ENCODE assay signal across 29 cellular contexts in genomic region chr17:48030531-48030930, GRCh38. TPM values are rescaled to one million over a fixed set of nuclear protein-coding genes. Genes with fewer than 3 reads are reported as not detected.
DNase-seq lines count a peak whose midpoint lies in the region; ATAC-seq, FAIRE-seq and TF ChIP-seq lines count a peak whose summit lies in the region.
"Had no signal": no experiment of that assay in that cellular context is flagged by ENCODE, and none has a peak within 500 bp of the region (broad histone marks: within the 10 kb centered on the region; RNA-seq: fewer than 3 reads in every experiment).

No MANE protein-coding gene starts in this region.

- H3K4me3 ChIP-seq in AG10803 (ENCODE audit: low read length) (no peak overlapping the region), endothelial cell of umbilical vein (replicated peaks in 1 of 3; ENCODE audit: insufficient read depth in 1 of 3, low read depth in 1 of 3, low read length in 3 of 3) (no peak overlapping the region), muscle layer of colon (ENCODE audit: low read depth in 1 of 2, low read length in 2 of 2) (no peak overlapping the region)
- H3K4me3 ChIP-seq: BLaER1 treated with 17β-estradiol and CSF1 and Interleukin-3, amounts not matched to agents 10 nM and 100 nM; coronary artery; neural progenitor cell; tibial nerve had no signal

- H3K4me2 ChIP-seq in endothelial cell of umbilical vein (ENCODE audit: insufficient read depth, low read length): no peak overlapping the region
- H3K4me2 ChIP-seq: BLaER1 treated with 17β-estradiol and CSF1 and Interleukin-3, amounts not matched to agents 10 nM and 100 nM; neural progenitor cell had no signal

- BruUV-seq in endothelial cell of umbilical vein (replicated peaks; lab: Mats Ljungman, UMichigan): no TSS peak

- dilution Hi-C loops in endothelial cell of umbilical vein (cut with MboI; ENCODE audit: extremely low pct_ligation_motif_present, low sequenced_read_pairs): no loop called here

- peak; percentile 56 for DNase-seq in AG10803 (ENCODE audit: low read depth)
- no peak for DNase-seq in RWPE1 (ENCODE audit: low spot score)
- DNase-seq in endothelial cell of umbilical vein (ENCODE audit: low read depth, low spot score): no peak
- no peak for DNase-seq in retina
- DNase-seq in activated CD4-positive, alpha-beta T cell treated with anti-CD3 and anti-CD28 coated beads, Interleukin-2, amount 50 U/mL, for 48 hours: no peak
- no peak for DNase-seq in activated T-cell treated with anti-CD3 and anti-CD28 coated beads, Interleukin-2, amount 50 U/mL, for 48 hours
- DNase-seq: activated CD4-positive, alpha-beta T cell treated with anti-CD3 and anti-CD28 coated beads, Interleukin-2, amount 50 U/mL, for 4 hours; activated naive CD4-positive, alpha-beta T cell treated with Interleukin-2 at 50 U/mL for 16 hours; activated T-cell treated with anti-CD3 and anti-CD28 coated beads, Interleukin-2, amount 50 U/mL, for 72 hours; DMS153; effector memory CD4-positive, alpha-beta T cell; foreskin keratinocyte; H9; KG1; NCI-H1417; NCI-H2029; NCI-H524; stimulated activated CD4-positive, alpha-beta T cell treated with anti-CD3 and anti-CD28 coated beads, Interleukin-4, amount 100 ng/mL, for 24 hours had no signal

- H3K9me3 ChIP-seq in endothelial cell of umbilical vein (replicated peaks; ENCODE audit: control insufficient read depth, insufficient read depth, low read length) (no peaks in the 10 kb centered on the region), muscle layer of colon (ENCODE audit: low read length) (no peaks in the 10 kb centered on the region)
- H3K9me3 ChIP-seq: BLaER1 treated with 17β-estradiol and CSF1 and Interleukin-3, amounts not matched to agents 10 nM and 100 nM; tibial nerve had no signal

- peak; percentile 74 for FAIRE-seq in endothelial cell of umbilical vein (lab: Jason Lieb, UNC)
- FAIRE-seq: bronchial epithelial cell, GM12891 had no signal

- no peak overlapping the region for H2AFZ ChIP-seq in endothelial cell of umbilical vein (ENCODE audit: low read depth, low read length)
- H2AFZ ChIP-seq: neural progenitor cell had no signal

- CTCF ChIA-PET in RWPE1 (lab: Yijun Ruan, JAX): interaction anchor here (0.6 to 1.1 kb wide), 3 partner anchors 12 to 588 kb away, joined by 3 to 7 read pairs (median 4); no protein-coding TSS in a partner anchor
- CTCF ChIA-PET in endothelial cell of umbilical vein (lab: Charles Lee): interaction anchor here (0.6 to 7.3 kb wide), 14 partner anchors 11 to 588 kb away, joined by 3 to 210 read pairs (median 6); no protein-coding TSS in a partner anchor

- H3K9ac ChIP-seq in endothelial cell of umbilical vein (replicated peaks; ENCODE audit: extremely low read depth, insufficient read depth, low read length) (no peak overlapping the region), muscle layer of colon (ENCODE audit: low read length) (no peak overlapping the region)
- H3K9ac ChIP-seq: BLaER1 treated with 17β-estradiol and CSF1 and Interleukin-3, amounts not matched to agents 10 nM and 100 nM; neural progenitor cell had no signal

- no peaks in the 10 kb centered on the region for H3K36me3 ChIP-seq in endothelial cell of umbilical vein (ENCODE audit: control insufficient read depth in 2 of 2, extremely low read depth in 1 of 2, insufficient read depth in 2 of 2, low read length in 2 of 2)
- H3K36me3 ChIP-seq in muscle layer of colon (ENCODE audit: insufficient read depth, low read length): peaks cover 5% of the 10 kb centered on the region
- H3K36me3 ChIP-seq: BLaER1 treated with 17β-estradiol and CSF1 and Interleukin-3, amounts not matched to agents 10 nM and 100 nM; neural progenitor cell had no signal

- POLR2A ChIA-PET in RWPE1 (lab: Yijun Ruan, JAX; ENCODE audit: low non-redundant PET) (no interaction called here), endothelial cell of umbilical vein (lab: Charles Lee) (interaction anchor here (1.2 kb wide), 1 partner anchor 18 kb away, joined by 6 read pairs; the partner anchor contains the start of gene NFE2L1)

- H3K27ac ChIP-seq in RWPE1 (peak overlapping the region; percentile 98), endothelial cell of umbilical vein (ENCODE audit: insufficient read depth, low read depth, low read length) (no peak overlapping the region), muscle layer of colon (ENCODE audit: low read depth, low read length) (peak overlapping the region; percentile 10)
- H3K27ac ChIP-seq: BLaER1 treated with 17β-estradiol and CSF1 and Interleukin-3, amounts not matched to agents 10 nM and 100 nM; coronary artery; foreskin keratinocyte; HL-60; neural progenitor cell had no signal

- TF ChIP-seq CTCF in AG10803 (conservative IDR thresholded peaks at IDR 0.05; ENCODE audit: low read length) (no peak), RWPE1 (conservative IDR thresholded peaks at IDR 0.05; ENCODE audit: low read depth) (no peak), endothelial cell of umbilical vein (IDR thresholded peaks at IDR 0.05; ENCODE audit: extremely low read depth in 1 of 2, insufficient read depth in 1 of 2, low read depth in 1 of 2, low read length in 2 of 2) (no peak)

- H3K79me2 ChIP-seq in endothelial cell of umbilical vein (ENCODE audit: control insufficient read depth, insufficient read depth, low read length): no peaks in the 10 kb centered on the region

- intact Hi-C loops in endothelial cell of umbilical vein (cut with micrococcal nuclease): no loop called here

- H3K4me1 ChIP-seq in endothelial cell of umbilical vein (ENCODE audit: control insufficient read depth, extremely low read depth, insufficient read depth, low read length) (peaks cover 8% of the 10 kb centered on the region), muscle layer of colon (ENCODE audit: insufficient read depth, low read length) (peaks cover 15% of the 10 kb centered on the region)

- H4K20me1 ChIP-seq in endothelial cell of umbilical vein (replicated peaks; ENCODE audit: control insufficient read depth, extremely low read depth, insufficient read depth, low read length): no peaks in the 10 kb centered on the region

- no peak for ATAC-seq in SK-N-SH treated with all-trans-retinoic acid at 6 μM for 48 hours
- ATAC-seq: activated CD4-positive, CD25-positive, alpha-beta regulatory T cell treated with anti-CD3 and anti-CD28 coated beads, Interleukin-2, amount 50 U/mL, for 24 hours; activated T-cell treated with anti-CD3 and anti-CD28 coated beads, Interleukin-2, amount 50 U/mL, for 72 hours; foreskin keratinocyte; sciatic nerve had no signal

- no peaks in the 10 kb centered on the region for H3K9me1 ChIP-seq in endothelial cell of umbilical vein (replicated peaks; ENCODE audit: control insufficient read depth, extremely low read depth, insufficient read depth, low read length)

- no peaks in the 10 kb centered on the region for H3K27me3 ChIP-seq in endothelial cell of umbilical vein (ENCODE audit: control insufficient read depth in 2 of 2, insufficient read depth in 2 of 2, low read length in 2 of 2)
- H3K27me3 ChIP-seq in muscle layer of colon (ENCODE audit: control insufficient read depth in 1 of 2, insufficient read depth in 2 of 2, low read length in 2 of 2): no peaks in the 10 kb centered on the region
- H3K27me3 ChIP-seq: foreskin keratinocyte, tibial nerve had no signal

- no peak for TF ChIP-seq POLR2A in endothelial cell of umbilical vein (IDR thresholded peaks at IDR 0.05; ENCODE audit: low read depth, low read length)

TF ChIP-seq in endothelial cell of umbilical vein, 7 proteins besides CTCF, POLR2A, EP300 and RAD21 (continues in another document):
- TF ChIP-seq EZH2 (IDR thresholded peaks at IDR 0.05; ENCODE audit: borderline replicate concordance, low read depth, low read length, severe bottlenecking) (no peak), FOS (IDR thresholded peaks at IDR 0.05; ENCODE audit: borderline replicate concordance, insufficient read depth, low read length) (no peak)

RNA-seq across cellular contexts. Expression of gene COPZ2, which starts 7.1 kb away (rescaled TPM):
- total RNA-seq in endothelial cell of umbilical vein: 12.5 and 16.3 TPM in 2 replicates
- 13.4 and 28.1 TPM in 2 replicates for polyA plus RNA-seq in endothelial cell of umbilical vein
- polyA plus RNA-seq in endothelial cell of umbilical vein (2011; cell fraction: cytosol; rRNA removed): 14.9 and 16.6 TPM in 2 replicates
- 11.5 and 11.9 TPM in 2 replicates for polyA plus RNA-seq in endothelial cell of umbilical vein (2011; cell fraction: nucleus; rRNA removed)
- polyA plus RNA-seq in endothelial cell of umbilical vein (2012): 31.6 and 51.5 TPM in 2 replicates
- polyA minus RNA-seq in endothelial cell of umbilical vein: 15.0 and 17.1 TPM in 2 replicates
- not detected for polyA minus RNA-seq in endothelial cell of umbilical vein (2011; cell fraction: cytosol; rRNA and poly(A)+ RNA removed)
- polyA minus RNA-seq in endothelial cell of umbilical vein (2011; cell fraction: nucleus; rRNA and poly(A)+ RNA removed): 3.7 and 3.8 TPM in 2 replicates

RNA-seq across cellular contexts. Expression of gene NFE2L1, which starts 17.6 kb away (rescaled TPM):
- total RNA-seq in endothelial cell of umbilical vein: 204 and 236 TPM in 2 replicates
- polyA plus RNA-seq in endothelial cell of umbilical vein: 187 and 196 TPM in 2 replicates
- 182 and 183 TPM in 2 replicates for polyA plus RNA-seq in endothelial cell of umbilical vein (2011; cell fraction: cytosol; rRNA removed)
- polyA plus RNA-seq in endothelial cell of umbilical vein (2011; cell fraction: nucleus; rRNA removed): 152 and 190 TPM in 2 replicates
- polyA plus RNA-seq in endothelial cell of umbilical vein (2012): 251 and 271 TPM in 2 replicates
- polyA minus RNA-seq in endothelial cell of umbilical vein: 201 and 268 TPM in 2 replicates
- polyA minus RNA-seq in endothelial cell of umbilical vein (2011; cell fraction: cytosol; rRNA and poly(A)+ RNA removed): 33.9 TPM
- polyA minus RNA-seq in endothelial cell of umbilical vein (2011; cell fraction: nucleus; rRNA and poly(A)+ RNA removed): 66.4 and 84.9 TPM in 2 replicates

RNA-seq across cellular contexts. Expression of gene CDK5RAP3, which starts 59.6 kb away (rescaled TPM):
- 109 and 122 TPM in 2 replicates for total RNA-seq in endothelial cell of umbilical vein
- 128 and 139 TPM in 2 replicates for polyA plus RNA-seq in endothelial cell of umbilical vein
- 74.8 and 79.0 TPM in 2 replicates for polyA plus RNA-seq in endothelial cell of umbilical vein (2011; cell fraction: cytosol; rRNA removed)
- 1,121 and 1,379 TPM in 2 replicates for polyA plus RNA-seq in endothelial cell of umbilical vein (2011; cell fraction: nucleus; rRNA removed)
- polyA plus RNA-seq in endothelial cell of umbilical vein (2012): 88.3 and 108 TPM in 2 replicates
- 156 and 174 TPM in 2 replicates for polyA minus RNA-seq in endothelial cell of umbilical vein
- polyA minus RNA-seq in endothelial cell of umbilical vein (2011; cell fraction: cytosol; rRNA and poly(A)+ RNA removed): 29.1 TPM
- polyA minus RNA-seq in endothelial cell of umbilical vein (2011; cell fraction: nucleus; rRNA and poly(A)+ RNA removed): 114 and 116 TPM in 2 replicates
